33 cellular contexts compared by ENCODE assay signal in the genomic region with DNA sequence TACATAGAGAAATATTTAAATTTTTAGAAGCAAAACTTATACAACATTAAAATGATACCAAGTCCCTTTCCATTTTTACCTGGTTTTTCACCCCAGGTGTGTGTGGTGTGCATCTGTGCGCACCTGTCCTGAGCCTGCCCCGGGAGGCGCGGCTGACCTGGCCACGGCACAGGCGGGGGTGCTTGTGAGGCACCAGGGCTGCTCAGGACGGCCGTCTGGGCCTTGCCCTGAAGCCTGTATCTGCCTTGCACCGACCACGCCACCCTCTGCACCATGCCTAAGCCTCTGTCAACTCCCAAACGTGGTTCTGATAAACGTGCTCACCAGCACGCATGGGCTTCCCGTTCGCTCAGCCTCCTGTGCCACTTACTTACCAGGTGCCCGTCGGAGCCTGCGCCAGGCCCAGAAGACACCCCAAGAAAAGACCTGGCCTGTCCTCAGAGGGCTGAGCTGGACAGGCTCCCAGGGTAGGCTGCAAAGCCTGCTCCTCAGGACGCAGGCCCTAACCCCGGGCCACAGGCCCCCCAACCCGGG. TPM values are rescaled to one million over a fixed set of nuclear protein-coding genes. Genes with fewer than 3 reads are reported as not detected.
DNase-seq lines count a peak whose midpoint lies in the region; ATAC-seq and TF ChIP-seq lines count a peak whose summit lies in the region.
"Had no signal": no experiment of that assay in that cellular context is flagged by ENCODE, and none has a peak within 500 bp of the region (broad histone marks: within the 10 kb centered on the region; RNA-seq: fewer than 3 reads in every experiment).

No MANE protein-coding gene starts in this region.

- H3K27me3 ChIP-seq in SJCRH30: peaks cover 2% of the 10 kb centered on the region; the same call in 1 of the 2 replicates
- H3K27me3 ChIP-seq: hepatocyte, neural progenitor cell, right atrium auricular region had no signal

- peaks cover 45% of the 10 kb centered on the region for H3K4me1 ChIP-seq in SJCRH30
- H3K4me1 ChIP-seq: neural progenitor cell had no signal

- H3K4me3 Mint-ChIP-seq in natural killer cell: no peak overlapping the region
- H3K4me3 Mint-ChIP-seq in natural killer cell treated with Interleukin-12 subunit alpha and Interleukin-12 subunit beta and Interleukin-15 and Interleukin-18, amount 100 ng/mL, for 72 hours: no peak overlapping the region
- H3K4me3 Mint-ChIP-seq: activated CD4-positive, alpha-beta T cell treated with anti-CD3 and anti-CD28 coated beads, Interleukin-2, amount 10 ng/mL, durations not matched to agents 24 days and 14 days; activated naive CD8-positive, alpha-beta T cell treated with anti-CD3 and anti-CD28 coated beads for 36 hours; B cell; CD8-positive, alpha-beta memory T cell; HFFc6; neural progenitor cell; stimulated activated naive CD8-positive, alpha-beta T cell treated with anti-CD3 and anti-CD28 coated beads, Interleukin-15, Interleukin-2, amounts not matched to agents 100 ng/mL and 50 ng/mL, for 24 hours had no signal

- ATAC-seq in natural killer cell: peak in 1 of 3 donors; percentile 15
- ATAC-seq in natural killer cell treated with Interleukin-12 subunit alpha and Interleukin-12 subunit beta and Interleukin-15 and Interleukin-18, amount 100 ng/mL, for 72 hours: no peak
- no peak for ATAC-seq in GM19455 (IDR thresholded peaks at IDR 0.05; ENCODE audit: unreplicated experiment)
- no peak for ATAC-seq in HG02798 (IDR thresholded peaks at IDR 0.05; ENCODE audit: poor library complexity, unreplicated experiment)

- intact Hi-C loops in natural killer cell (cut with micrococcal nuclease): no loop called here

- H3K27ac Mint-ChIP-seq in natural killer cell: peak overlapping the region; percentile 31 to 48
- H3K27ac Mint-ChIP-seq in natural killer cell treated with Interleukin-12 subunit alpha and Interleukin-12 subunit beta and Interleukin-15 and Interleukin-18, amount 100 ng/mL, for 72 hours: no peak overlapping the region
- H3K27ac Mint-ChIP-seq: activated CD4-positive, alpha-beta T cell treated with anti-CD3 and anti-CD28 coated beads, Interleukin-2, amount 10 ng/mL, durations not matched to agents 24 days and 14 days; activated naive CD8-positive, alpha-beta T cell treated with anti-CD3 and anti-CD28 coated beads for 36 hours; B cell; HFFc6; neural progenitor cell; stimulated activated naive CD8-positive, alpha-beta T cell treated with anti-CD3 and anti-CD28 coated beads, Interleukin-15, Interleukin-2, amounts not matched to agents 100 ng/mL and 50 ng/mL, for 24 hours had no signal

- H3K36me3 ChIP-seq in SJCRH30: peaks cover 25% of the 10 kb centered on the region
- H3K36me3 ChIP-seq: neural progenitor cell had no signal

- no peak for TF ChIP-seq CTCF in natural killer cell (IDR thresholded peaks at IDR 0.05)

- no peaks in the 10 kb centered on the region for H3K36me3 Mint-ChIP-seq in natural killer cell
- no peaks in the 10 kb centered on the region for H3K36me3 Mint-ChIP-seq in natural killer cell treated with Interleukin-12 subunit alpha and Interleukin-12 subunit beta and Interleukin-15 and Interleukin-18, amount 100 ng/mL, for 72 hours

- H3K9me3 ChIP-seq in SJCRH30 (replicated peaks): no peaks in the 10 kb centered on the region
- H3K9me3 ChIP-seq: right atrium auricular region, thoracic aorta had no signal

- DNase-seq in natural killer cell (no peak), SJCRH30 (no peak), iPS-NIHi11 (ENCODE audit: low spot score) (peak; percentile 61), mucosa of gallbladder (ENCODE audit: low spot score) (no peak)
- DNase-seq in natural killer cell treated with Interleukin-12 subunit alpha and Interleukin-12 subunit beta and Interleukin-15 and Interleukin-18, amount 100 ng/mL, for 72 hours (ENCODE audit: low spot score): no peak
- DNase-seq: activated CD4-positive, alpha-beta T cell treated with anti-CD3 and anti-CD28 coated beads, Interleukin-2, amount 10 ng/mL, durations not matched to agents 24 days and 14 days; activated CD8-positive, alpha-beta memory T cell treated with anti-CD3 and anti-CD28 coated beads for 24 hours; activated effector memory CD4-positive, alpha-beta T cell treated with anti-CD3 and anti-CD28 coated beads, Interleukin-2, amount 50 U/mL, for 16 hours; activated naive CD8-positive, alpha-beta T cell treated with anti-CD3 and anti-CD28 coated beads for 36 hours; activated T-cell treated with anti-CD3 and anti-CD28 coated beads for 4 hours; aorta; CD8-positive, alpha-beta memory T cell; DMS153; HFFc6; NCI-H1092; NCI-H1694; NCI-H2171 treated with DMSO at 0.1 percent for 48 hours; NCI-H510A treated with DMSO at 0.1 percent for 48 hours; NK-92 treated with Interleukin-12 subunit alpha and Interleukin-12 subunit beta, amount 100 ng/mL, for 24 hours; posterior cingulate gyrus; SIG-M5; T1000 had no signal

- no peaks in the 10 kb centered on the region for H3K27me3 Mint-ChIP-seq in natural killer cell (ENCODE audit: low read depth in 2 of 2)
- H3K27me3 Mint-ChIP-seq in natural killer cell treated with Interleukin-12 subunit alpha and Interleukin-12 subunit beta and Interleukin-15 and Interleukin-18, amount 100 ng/mL, for 72 hours: no peaks in the 10 kb centered on the region
- H3K27me3 Mint-ChIP-seq: activated CD4-positive, alpha-beta T cell treated with anti-CD3 and anti-CD28 coated beads, Interleukin-2, amount 10 ng/mL, durations not matched to agents 24 days and 14 days; activated naive CD8-positive, alpha-beta T cell treated with anti-CD3 and anti-CD28 coated beads for 36 hours; B cell; CD8-positive, alpha-beta memory T cell; stimulated activated naive CD8-positive, alpha-beta T cell treated with anti-CD3 and anti-CD28 coated beads, Interleukin-15, Interleukin-2, amounts not matched to agents 100 ng/mL and 50 ng/mL, for 24 hours had no signal

- peak overlapping the region; percentile 61 for H3K27ac ChIP-seq in SJCRH30
- H3K27ac ChIP-seq: hepatocyte, neural progenitor cell, right atrium auricular region, thoracic aorta, VCaP had no signal

- peaks cover under 1 to 13% of the 10 kb centered on the region in 2 donors for H3K4me1 Mint-ChIP-seq in natural killer cell
- H3K4me1 Mint-ChIP-seq in natural killer cell treated with Interleukin-12 subunit alpha and Interleukin-12 subunit beta and Interleukin-15 and Interleukin-18, amount 100 ng/mL, for 72 hours (ENCODE audit: low read depth in 2 of 2): peaks cover 0 to under 1% of the 10 kb centered on the region in 2 donors
- H3K4me1 Mint-ChIP-seq: activated CD4-positive, alpha-beta T cell treated with anti-CD3 and anti-CD28 coated beads, Interleukin-2, amount 10 ng/mL, durations not matched to agents 24 days and 14 days; activated naive CD8-positive, alpha-beta T cell treated with anti-CD3 and anti-CD28 coated beads for 36 hours had no signal

- no peak overlapping the region for H3K4me3 ChIP-seq in SJCRH30
- H3K4me3 ChIP-seq: hepatocyte, neural progenitor cell, right atrium auricular region, smooth muscle cell, thoracic aorta had no signal

- no peaks in the 10 kb centered on the region for H3K9me3 Mint-ChIP-seq in natural killer cell
- H3K9me3 Mint-ChIP-seq in natural killer cell treated with Interleukin-12 subunit alpha and Interleukin-12 subunit beta and Interleukin-15 and Interleukin-18, amount 100 ng/mL, for 72 hours: no peaks in the 10 kb centered on the region
- H3K9me3 Mint-ChIP-seq: activated CD4-positive, alpha-beta T cell treated with anti-CD3 and anti-CD28 coated beads, Interleukin-2, amount 10 ng/mL, durations not matched to agents 24 days and 14 days; activated naive CD8-positive, alpha-beta T cell treated with anti-CD3 and anti-CD28 coated beads for 36 hours; CD8-positive, alpha-beta memory T cell; HFFc6; neural progenitor cell; stimulated activated naive CD8-positive, alpha-beta T cell treated with anti-CD3 and anti-CD28 coated beads, Interleukin-15, Interleukin-2, amounts not matched to agents 100 ng/mL and 50 ng/mL, for 24 hours had no signal

RNA-seq across cellular contexts. Expression of gene PANK4, which starts 20.9 kb away (rescaled TPM):
- 10 to 100 TPM; 48.2 to 75.7 (median 61.8) TPM for total RNA-seq in natural killer cell
- total RNA-seq in natural killer cell treated with Interleukin-12 subunit alpha and Interleukin-12 subunit beta and Interleukin-15 and Interleukin-18, amount 100 ng/mL, for 72 hours: 10 to 100 TPM; 37.7 to 70.5 TPM
- 42.1 and 48.8 TPM in 2 replicates for total RNA-seq in SJCRH30 (2014; rRNA removed; shearing (Covaris generic))
- 39.9 TPM for total RNA-seq in mucosa of gallbladder

RNA-seq across cellular contexts. Expression of gene HES5, which starts 24.5 kb away (rescaled TPM):
- total RNA-seq in natural killer cell: not detected
- not detected for total RNA-seq in natural killer cell treated with Interleukin-12 subunit alpha and Interleukin-12 subunit beta and Interleukin-15 and Interleukin-18, amount 100 ng/mL, for 72 hours
- total RNA-seq in SJCRH30 (2014; rRNA removed; shearing (Covaris generic)): not detected in 2 replicates
- 0.20 TPM for total RNA-seq in mucosa of gallbladder
- total RNA-seq: activated CD4-positive, alpha-beta T cell treated with anti-CD3 and anti-CD28 coated beads, Interleukin-2, amount 10 ng/mL, durations not matched to agents 24 days and 14 days; B cell; CD8-positive, alpha-beta memory T cell; hepatocyte; lung microvascular endothelial cell; right atrium auricular region had no signal

RNA-seq across cellular contexts. Expression of gene PLCH2, which starts 29.4 kb away (rescaled TPM):
- total RNA-seq in natural killer cell: 100 to 1,000 TPM in 2 of 3 donors, 10 to 100 TPM in 1; 77.1 to 116 (median 106) TPM
- 1 to 10 TPM; 5.5 to 6.9 TPM for total RNA-seq in natural killer cell treated with Interleukin-12 subunit alpha and Interleukin-12 subunit beta and Interleukin-15 and Interleukin-18, amount 100 ng/mL, for 72 hours
- total RNA-seq in SJCRH30 (2014; rRNA removed; shearing (Covaris generic)): 0.22 and 0.56 TPM in 2 replicates
- 8.1 TPM for total RNA-seq in mucosa of gallbladder

RNA-seq across cellular contexts. Expression of gene TNFRSF14, which starts 50.6 kb away (rescaled TPM):
- total RNA-seq in natural killer cell (100 to 1,000 TPM; 228 to 266 (median 262) TPM), mucosa of gallbladder (231 TPM)
- total RNA-seq in natural killer cell treated with Interleukin-12 subunit alpha and Interleukin-12 subunit beta and Interleukin-15 and Interleukin-18, amount 100 ng/mL, for 72 hours: 100 to 1,000 TPM in 1 of 2 donors, 10 to 100 TPM in 1; 93.2 to 118 TPM
- total RNA-seq in SJCRH30 (2014; rRNA removed; shearing (Covaris generic)): 0.51 TPM in 1 of 2 replicates, not detected in the other
- total RNA-seq: smooth muscle cell had no signal

Comparison
In these comparisons a context has a peak if more than half of its experiments do, and no peak if none do; other contexts are left out.
1. H3K27ac Mint-ChIP-seq: peak in natural killer cell (2 of 2); none in natural killer cell treated with Interleukin-12 subunit alpha and Interleukin-12 subunit beta and Interleukin-15 and Interleukin-18, amount 100 ng/mL, for 72 hours (0 of 2).